ENCODE assay signal across 1 cellular context in the genomic region with DNA sequence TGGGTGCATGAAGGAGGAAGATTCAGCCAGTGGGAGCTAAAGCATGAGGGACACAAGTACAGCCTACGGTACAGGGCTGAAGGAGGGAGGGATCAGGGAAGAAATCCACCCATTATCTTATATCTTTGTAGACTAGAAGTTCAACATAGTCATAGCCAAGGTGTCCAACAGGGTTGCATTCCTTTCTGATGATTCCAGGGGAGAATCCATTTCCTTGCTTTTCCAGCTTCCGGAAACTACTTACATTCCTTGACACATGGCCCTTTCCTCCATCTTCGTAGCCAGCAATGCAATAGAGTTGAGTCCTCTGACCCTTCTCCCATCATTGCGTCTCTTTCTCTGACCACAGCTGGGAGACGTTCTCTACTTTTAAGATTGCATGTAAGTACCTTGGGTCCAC.
TF ChIP-seq lines count a peak whose summit lies in the region.

No MANE protein-coding gene starts in this region.

TF ChIP-seq in IMR-90, 13 proteins besides CTCF, POLR2A, EP300 and RAD21 (continued from another document):
- TF ChIP-seq, protein P1, sequence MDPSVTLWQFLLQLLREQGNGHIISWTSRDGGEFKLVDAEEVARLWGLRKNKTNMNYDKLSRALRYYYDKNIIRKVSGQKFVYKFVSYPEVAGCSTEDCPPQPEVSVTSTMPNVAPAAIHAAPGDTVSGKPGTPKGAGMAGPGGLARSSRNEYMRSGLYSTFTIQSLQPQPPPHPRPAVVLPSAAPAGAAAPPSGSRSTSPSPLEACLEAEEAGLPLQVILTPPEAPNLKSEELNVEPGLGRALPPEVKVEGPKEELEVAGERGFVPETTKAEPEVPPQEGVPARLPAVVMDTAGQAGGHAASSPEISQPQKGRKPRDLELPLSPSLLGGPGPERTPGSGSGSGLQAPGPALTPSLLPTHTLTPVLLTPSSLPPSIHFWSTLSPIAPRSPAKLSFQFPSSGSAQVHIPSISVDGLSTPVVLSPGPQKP (IDR thresholded peaks at IDR 0.05; ENCODE audit: borderline replicate concordance, low read depth, low read length) = no peak
